16 cellular contexts compared by ENCODE assay signal in the genomic region with DNA sequence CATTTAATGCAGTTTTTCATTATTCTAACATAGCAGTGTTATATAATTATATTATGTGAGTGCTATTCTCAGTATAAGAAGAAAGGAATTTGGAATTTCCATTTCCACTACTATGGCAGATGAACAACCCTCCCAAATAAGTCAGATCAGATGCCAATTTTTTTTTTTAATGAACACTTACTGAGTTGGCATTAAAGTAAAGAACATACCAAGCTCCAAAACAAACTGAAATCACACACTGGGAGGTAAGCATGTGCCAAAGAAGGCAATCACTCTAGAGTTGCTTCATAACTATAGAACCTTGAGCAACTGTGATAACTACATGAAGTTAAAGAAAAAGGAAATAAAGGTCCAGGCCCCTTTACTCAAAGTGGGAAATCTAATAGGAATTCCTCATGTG.
"Had no signal": no experiment of that assay in that cellular context is flagged by ENCODE, and none has a peak within 500 bp of the region (broad histone marks: within the 10 kb centered on the region; RNA-seq: fewer than 3 reads in every experiment).

No MANE protein-coding gene starts in this region.

- H3K36me3 ChIP-seq: ascending aorta, cardiac muscle cell, tibial artery, uterus had no signal

- ATAC-seq: foreskin keratinocyte; left ventricle myocardium superior; naive thymus-derived CD8-positive, alpha-beta T cell had no signal

- DNase-seq: activated CD4-positive, alpha-beta T cell treated with anti-CD3 and anti-CD28 coated beads, Interleukin-2, amount 50 U/mL, for 1 hour; activated naive CD4-positive, alpha-beta T cell treated with Interleukin-2 at 50 U/mL for 16 hours; dorsolateral prefrontal cortex; foreskin keratinocyte; glutamatergic neuron; hypothalamus; left ventricle myocardium superior; mesenchymal stem cell; naive thymus-derived CD8-positive, alpha-beta T cell; stimulated activated CD4-positive, alpha-beta T cell treated with anti-CD3 and anti-CD28 coated beads, Interleukin-2, amount 100 ng/mL, for 48 hours; stimulated activated naive CD4-positive, alpha-beta T cell; tibial artery; uterus had no signal

- H3K27ac ChIP-seq: ascending aorta, cardiac muscle cell, dorsolateral prefrontal cortex, foreskin keratinocyte, parathyroid adenoma, tibial artery, uterus had no signal

- H3K4me1 ChIP-seq: ascending aorta, parathyroid adenoma, uterus had no signal

- H3K27me3 ChIP-seq: ascending aorta, cardiac muscle cell, foreskin keratinocyte, uterus had no signal

- H3K4me3 ChIP-seq: ascending aorta, cardiac muscle cell, dorsolateral prefrontal cortex, tibial artery, uterus had no signal

- H3K9ac ChIP-seq: parathyroid adenoma had no signal

- H3K9me3 ChIP-seq: ascending aorta, tibial artery, uterus had no signal
